Comparison of ENCODE assay signal across 16 cellular contexts in the genomic region with DNA sequence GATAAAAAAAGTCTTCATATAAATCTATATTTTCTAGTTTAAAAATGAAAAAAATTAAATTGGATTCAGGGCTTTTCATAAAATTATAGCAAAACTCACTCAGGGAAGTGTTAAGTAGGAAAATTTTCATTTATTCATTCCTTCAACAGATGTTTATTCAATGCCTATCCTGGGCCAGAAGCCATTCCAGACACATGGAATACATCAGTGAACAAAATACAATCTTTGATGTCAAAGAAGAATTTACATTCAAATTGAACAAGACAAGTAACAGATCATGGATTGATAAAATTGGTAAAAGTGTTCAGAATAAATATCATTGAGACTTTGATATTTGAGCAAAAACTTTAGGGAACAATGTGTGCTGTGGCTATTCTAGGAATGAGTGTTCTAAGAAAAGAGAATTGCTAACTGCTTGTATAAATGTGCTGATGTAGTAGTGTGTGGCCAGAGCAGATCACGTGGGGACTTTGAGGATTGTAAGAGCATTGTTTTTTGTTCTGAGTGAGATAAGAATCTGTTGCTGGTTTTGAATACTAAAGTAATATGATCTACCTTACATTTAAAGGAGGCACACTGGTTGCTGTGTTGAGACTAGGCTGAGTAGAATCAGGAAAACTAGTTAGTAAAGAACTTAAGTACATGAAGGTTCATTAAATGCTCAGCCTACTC.
DNase-seq lines count a peak whose midpoint lies in the region; ATAC-seq and TF ChIP-seq lines count a peak whose summit lies in the region.
"Had no signal": no experiment of that assay in that cellular context is flagged by ENCODE, and none has a peak within 500 bp of the region (broad histone marks: within the 10 kb centered on the region; RNA-seq: fewer than 3 reads in every experiment).

No MANE protein-coding gene starts in this region.

- no peak overlapping the region for H3K4me2 ChIP-seq in DND-41 (ENCODE audit: insufficient read depth, low read length)

- TF ChIP-seq CTCF in DND-41 (IDR thresholded peaks at IDR 0.05; ENCODE audit: borderline replicate concordance, extremely low read depth, low read length, poor library complexity, severe bottlenecking): no peak
- no peak for TF ChIP-seq CTCF in endodermal cell (conservative IDR thresholded peaks at IDR 0.05)

- H3K79me2 ChIP-seq in DND-41 (ENCODE audit: insufficient read depth, low read length): no peaks in the 10 kb centered on the region

- H3K27ac Mint-ChIP-seq in endodermal cell: peak overlapping the region; percentile 6
- no peak overlapping the region for H3K27ac Mint-ChIP-seq in stimulated activated effector memory CD8-positive, alpha-beta T cell treated with anti-CD3 and anti-CD28 coated beads, Interleukin-12 subunit alpha, Interleukin-12 subunit beta, amount 100 ng/mL, for 72 hours
- H3K27ac Mint-ChIP-seq: T-helper 1 cell treated with Interleukin-12 subunit alpha and Interleukin-12 subunit beta and Interleukin-4 antibody, amounts not matched to agents 30 μg/mL and 1 μg/mL, for 36 hours had no signal

- H3K36me3 ChIP-seq in DND-41 (ENCODE audit: insufficient read depth, low read length): no peaks in the 10 kb centered on the region
- H3K36me3 ChIP-seq in endodermal cell (ENCODE audit: control insufficient read depth, insufficient read depth, low read length): no peaks in the 10 kb centered on the region
- H3K36me3 ChIP-seq: left ventricle myocardium inferior had no signal

- no peaks in the 10 kb centered on the region for H3K27me3 ChIP-seq in DND-41 (ENCODE audit: insufficient read depth, low read length, poor library complexity)
- no peaks in the 10 kb centered on the region for H3K27me3 ChIP-seq in endodermal cell (ENCODE audit: control insufficient read depth, insufficient read depth, low read length, poor library complexity, severe bottlenecking)

- H3K4me3 Mint-ChIP-seq in endodermal cell: no peak overlapping the region
- no peak overlapping the region for H3K4me3 Mint-ChIP-seq in stimulated activated effector memory CD8-positive, alpha-beta T cell treated with anti-CD3 and anti-CD28 coated beads, Interleukin-12 subunit alpha, Interleukin-12 subunit beta, amount 100 ng/mL, for 72 hours
- H3K4me3 Mint-ChIP-seq: T-helper 1 cell treated with Interleukin-12 subunit alpha and Interleukin-12 subunit beta and Interleukin-4 antibody, amounts not matched to agents 30 μg/mL and 1 μg/mL, for 36 hours had no signal

- no peak overlapping the region for H3K9ac ChIP-seq in DND-41 (ENCODE audit: low read depth, low read length)
- no peak overlapping the region for H3K9ac ChIP-seq in endodermal cell (ENCODE audit: extremely low read depth, low read length, poor library complexity, severe bottlenecking)
- H3K9ac ChIP-seq: GM23248 had no signal

- no peaks in the 10 kb centered on the region for H3K36me3 Mint-ChIP-seq in endodermal cell (ENCODE audit: low read depth)
- H3K36me3 Mint-ChIP-seq in stimulated activated effector memory CD8-positive, alpha-beta T cell treated with anti-CD3 and anti-CD28 coated beads, Interleukin-12 subunit alpha, Interleukin-12 subunit beta, amount 100 ng/mL, for 72 hours: no peaks in the 10 kb centered on the region

- H3K4me3 ChIP-seq in DND-41 (ENCODE audit: low read depth in 1 of 2, low read length in 2 of 2) (no peak overlapping the region), endodermal cell (ENCODE audit: low read length) (no peak overlapping the region)
- H3K4me3 ChIP-seq: GM23248, left ventricle myocardium inferior had no signal

- WGBS in endodermal cell (ENCODE audit: insufficient coverage in 1 of 2, insufficient read length in 1 of 2), 2 experiments: 74% methylated on average over 1 of the region's 1 CpG; no CpG with 5 or more reads in 1 of the 2 experiments

- peak; percentile 72 for ATAC-seq in DND-41 (ENCODE audit: insufficient read depth, low read depth)
- ATAC-seq in stimulated activated effector memory CD8-positive, alpha-beta T cell treated with anti-CD3 and anti-CD28 coated beads, Interleukin-12 subunit alpha, Interleukin-12 subunit beta, amount 100 ng/mL, for 72 hours: no peak

- H3K9me3 Mint-ChIP-seq in endodermal cell: no peaks in the 10 kb centered on the region
- peaks cover 10% of the 10 kb centered on the region for H3K9me3 Mint-ChIP-seq in stimulated activated effector memory CD8-positive, alpha-beta T cell treated with anti-CD3 and anti-CD28 coated beads, Interleukin-12 subunit alpha, Interleukin-12 subunit beta, amount 100 ng/mL, for 72 hours
- H3K9me3 Mint-ChIP-seq: T-helper 1 cell treated with Interleukin-12 subunit alpha and Interleukin-12 subunit beta and Interleukin-4 antibody, amounts not matched to agents 30 μg/mL and 1 μg/mL, for 36 hours had no signal

- no peak overlapping the region for H2AFZ ChIP-seq in DND-41 (ENCODE audit: low read depth, low read length)
- H2AFZ ChIP-seq: GM23248 had no signal

- no peaks in the 10 kb centered on the region for H3K27me3 Mint-ChIP-seq in endodermal cell (ENCODE audit: insufficient read depth)

- H3K4me1 ChIP-seq in DND-41 (ENCODE audit: insufficient read depth, low read length): peaks cover 5% of the 10 kb centered on the region; the same call in 1 of the 2 replicates
- no peaks in the 10 kb centered on the region for H3K4me1 ChIP-seq in endodermal cell (ENCODE audit: control insufficient read depth, insufficient read depth, low read length)
- H3K4me1 ChIP-seq: left ventricle myocardium inferior had no signal

- DNase-seq in DND-41: peak; percentile 20
- DNase-seq in NCI-H69 (lab: John Stamatoyannopoulos, UW): peak; percentile 7
- DNase-seq in endodermal cell: no peak
- peak; percentile 54 for DNase-seq in midbrain (lab: John Stamatoyannopoulos, UW)
- no peak for DNase-seq in stimulated activated effector memory CD8-positive, alpha-beta T cell treated with anti-CD3 and anti-CD28 coated beads, Interleukin-12 subunit alpha, Interleukin-12 subunit beta, amount 100 ng/mL, for 72 hours (ENCODE audit: low spot score in 2 of 2)
- no peak for DNase-seq in kidney glomerular epithelial cell (lab: John Stamatoyannopoulos, UW)
- DNase-seq in stimulated activated naive CD4-positive, alpha-beta T cell treated with Interleukin-2 at 50 U/mL for 16 hours (lab: John Stamatoyannopoulos, UW): no peak
- DNase-seq in T1000 (lab: John Stamatoyannopoulos, UW): no peak
- DNase-seq: ACHN; aorta; effector CD4-positive, alpha-beta T cell; glutamatergic neuron; GM23248; left ventricle myocardium inferior; stimulated activated CD4-positive, alpha-beta T cell treated with anti-CD3 and anti-CD28 coated beads, Interleukin-15, amount 100 ng/mL, for 24 hours had no signal

- H3K27ac ChIP-seq in DND-41 (ENCODE audit: low read length) (no peak overlapping the region), endodermal cell (ENCODE audit: low read depth, low read length) (no peak overlapping the region)
- H3K27ac ChIP-seq: GM23248, left ventricle myocardium inferior had no signal

- H4K20me1 ChIP-seq in DND-41 (ENCODE audit: insufficient read depth, low read length): no peaks in the 10 kb centered on the region

- H3K9me3 ChIP-seq in DND-41 (ENCODE audit: insufficient read depth, low read length, severe bottlenecking): no peaks in the 10 kb centered on the region
- no peaks in the 10 kb centered on the region for H3K9me3 ChIP-seq in endodermal cell (ENCODE audit: control insufficient read depth, low read length)
- H3K9me3 ChIP-seq: left ventricle myocardium inferior had no signal

- peaks cover 7% of the 10 kb centered on the region for H3K4me1 Mint-ChIP-seq in endodermal cell
- H3K4me1 Mint-ChIP-seq in stimulated activated effector memory CD8-positive, alpha-beta T cell treated with anti-CD3 and anti-CD28 coated beads, Interleukin-12 subunit alpha, Interleukin-12 subunit beta, amount 100 ng/mL, for 72 hours: no peaks in the 10 kb centered on the region

Comparison
In these comparisons a context has a peak if more than half of its experiments do, and no peak if none do; other contexts are left out.
1. DNase-seq: peak in DND-41 (single experiment), NCI-H69 (single experiment) and midbrain (single experiment); none in endodermal cell (single experiment), stimulated activated effector memory CD8-positive, alpha-beta T cell treated with anti-CD3 and anti-CD28 coated beads, Interleukin-12 subunit alpha, Interleukin-12 subunit beta, amount 100 ng/mL, for 72 hours (0 of 2), kidney glomerular epithelial cell (single experiment), stimulated activated naive CD4-positive, alpha-beta T cell treated with Interleukin-2 at 50 U/mL for 16 hours (single experiment) and T1000 (single experiment).